In the genomic region with DNA sequence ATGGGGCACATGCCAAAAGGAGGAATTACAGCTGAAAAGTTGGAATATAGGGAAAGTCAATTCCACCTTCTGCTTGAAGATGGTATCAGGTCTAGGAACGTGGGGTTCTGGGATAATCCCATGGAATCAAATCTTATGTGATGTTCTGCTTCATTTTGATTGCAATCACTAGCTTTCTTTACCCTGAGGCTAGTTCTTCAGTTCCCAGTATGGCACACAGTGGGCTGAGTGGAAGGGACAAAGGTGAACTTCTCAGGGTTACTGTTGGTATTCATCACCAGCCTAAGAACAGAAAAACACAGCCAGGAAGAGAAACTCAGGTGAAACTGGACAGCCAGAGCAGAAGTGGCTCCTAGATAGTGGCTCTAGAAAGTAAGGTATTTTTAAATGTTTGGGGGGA, we compare ENCODE assay signal across 15 cellular contexts.
A peak's percentile ranks its signal among the peaks of the same experiment; 100 is the strongest.
DNase-seq lines count a peak whose midpoint lies in the region; ATAC-seq, FAIRE-seq and TF ChIP-seq lines count a peak whose summit lies in the region.
"Had no signal": no experiment of that assay in that cellular context is flagged by ENCODE, and none has a peak within 500 bp of the region (broad histone marks: within the 10 kb centered on the region; RNA-seq: fewer than 3 reads in every experiment).

No MANE protein-coding gene starts in this region.

- in situ Hi-C loops in Caki2 (cut with HindIII; ENCODE audit: low pct_unique_long_range_greater_than_20kb, low sequenced_read_pairs), result no loop called here

- no peaks in the 10 kb centered on the region for H3K36me3 Mint-ChIP-seq in astrocyte (ENCODE audit: low read depth, unreplicated experiment)
- no peaks in the 10 kb centered on the region for H3K36me3 Mint-ChIP-seq in activated T-helper 17 cell treated with anti-CD3 and anti-CD28 coated beads, Interleukin-2, amount 50 U/mL, for 72 hours (ENCODE audit: low read depth)
- H3K36me3 Mint-ChIP-seq in activated T-helper 2 cell treated with anti-CD3 and anti-CD28 coated beads, Interferon-gamma antibody, Interleukin-2, Interleukin-4, amounts not matched to agents 10 μg/mL and 5 μg/mL and 100 μg/mL, durations not matched to agents 14 hours and 24 hours and 36 hours (ENCODE audit: low read depth), result no peaks in the 10 kb centered on the region

- H3K4me2 ChIP-seq in astrocyte (ENCODE audit: low read length) (no peak overlapping the region), mesendoderm (ENCODE audit: low read length) (no peak overlapping the region)

- peaks cover 50% of the 10 kb centered on the region for H3K4me1 Mint-ChIP-seq in astrocyte (ENCODE audit: low read depth, unreplicated experiment)
- H3K4me1 Mint-ChIP-seq in activated T-helper 17 cell treated with anti-CD3 and anti-CD28 coated beads, Interleukin-2, amount 50 U/mL, for 72 hours, result peaks cover 14% of the 10 kb centered on the region
- peaks cover 14% of the 10 kb centered on the region for H3K4me1 Mint-ChIP-seq in activated T-helper 2 cell treated with anti-CD3 and anti-CD28 coated beads, Interferon-gamma antibody, Interleukin-2, Interleukin-4, amounts not matched to agents 10 μg/mL and 5 μg/mL and 100 μg/mL, durations not matched to agents 14 hours and 24 hours and 36 hours (ENCODE audit: low read depth)

- no peak overlapping the region for H4K8ac ChIP-seq in mesendoderm (ENCODE audit: low read depth, low read length)

- no peak overlapping the region for H2BK15ac ChIP-seq in mesendoderm (replicated peaks; ENCODE audit: low read depth)

- H3K27me3 Mint-ChIP-seq in astrocyte (ENCODE audit: low read depth, unreplicated experiment), result no peaks in the 10 kb centered on the region
- no peaks in the 10 kb centered on the region for H3K27me3 Mint-ChIP-seq in activated T-helper 17 cell treated with anti-CD3 and anti-CD28 coated beads, Interleukin-2, amount 50 U/mL, for 72 hours
- peaks cover 21% of the 10 kb centered on the region for H3K27me3 Mint-ChIP-seq in activated T-helper 2 cell treated with anti-CD3 and anti-CD28 coated beads, Interferon-gamma antibody, Interleukin-2, Interleukin-4, amounts not matched to agents 10 μg/mL and 5 μg/mL and 100 μg/mL, durations not matched to agents 14 hours and 24 hours and 36 hours (ENCODE audit: low read depth)

- peaks cover 27% of the 10 kb centered on the region for H3K4me1 ChIP-seq in astrocyte (ENCODE audit: insufficient read depth, low read length)
- no peaks in the 10 kb centered on the region for H3K4me1 ChIP-seq in mesendoderm (ENCODE audit: control insufficient read depth, low read depth, low read length)

- H3K27me3 ChIP-seq in astrocyte (ENCODE audit: insufficient read depth, low read length) (no peaks in the 10 kb centered on the region), mesendoderm (ENCODE audit: insufficient read depth, low read length, poor library complexity) (no peaks in the 10 kb centered on the region)

- no peak overlapping the region for H3K56ac ChIP-seq in mesendoderm (ENCODE audit: low read length)

- intact Hi-C loops in activated T-helper 2 cell treated with anti-CD3 and anti-CD28 coated beads, Interferon-gamma antibody, Interleukin-2, Interleukin-4, amounts not matched to agents 10 μg/mL and 5 μg/mL and 100 μg/mL, durations not matched to agents 14 hours and 24 hours and 36 hours (cut with micrococcal nuclease), result no loop called here

- no peak overlapping the region for H2BK5ac ChIP-seq in mesendoderm (ENCODE audit: low read length)

- TF ChIP-seq CTCF in astrocyte (IDR thresholded peaks at IDR 0.05; ENCODE audit: insufficient read depth, low read depth, low read length), result no peak

- H3K9me3 Mint-ChIP-seq in astrocyte (ENCODE audit: unreplicated experiment), result no peaks in the 10 kb centered on the region
- H3K9me3 Mint-ChIP-seq in activated T-helper 17 cell treated with anti-CD3 and anti-CD28 coated beads, Interleukin-2, amount 50 U/mL, for 72 hours, result no peaks in the 10 kb centered on the region
- H3K9me3 Mint-ChIP-seq in activated T-helper 2 cell treated with anti-CD3 and anti-CD28 coated beads, Interferon-gamma antibody, Interleukin-2, Interleukin-4, amounts not matched to agents 10 μg/mL and 5 μg/mL and 100 μg/mL, durations not matched to agents 14 hours and 24 hours and 36 hours, result no peaks in the 10 kb centered on the region
- H3K9me3 Mint-ChIP-seq: activated CD4-positive, alpha-beta T cell treated with anti-CD3 and anti-CD28 coated beads, Interleukin-2, amount 10 ng/mL, durations not matched to agents 7 days and 5 days had no signal

- FAIRE-seq in astrocyte (lab: Jason Lieb, UNC), result no peak
- FAIRE-seq: H1 had no signal

- no peak overlapping the region for H3K23ac ChIP-seq in mesendoderm (ENCODE audit: low read length)

- H3K79me1 ChIP-seq in mesendoderm (ENCODE audit: low read length), result no peaks in the 10 kb centered on the region

- H2BK120ac ChIP-seq in mesendoderm (ENCODE audit: low read depth, low read length), result no peak overlapping the region

- H3K36me3 ChIP-seq in astrocyte (ENCODE audit: insufficient read depth, low read length) (no peaks in the 10 kb centered on the region), mesendoderm (ENCODE audit: control insufficient read depth, insufficient read depth, low read length) (no peaks in the 10 kb centered on the region)

- no peak overlapping the region for H3K4ac ChIP-seq in mesendoderm (ENCODE audit: low read depth, low read length)

- H4K5ac ChIP-seq in mesendoderm (ENCODE audit: low read length), result no peak overlapping the region

- no peaks in the 10 kb centered on the region for H4K20me1 ChIP-seq in astrocyte (ENCODE audit: insufficient read depth, low read length)

- DNase-seq in A172 (ENCODE audit: low spot score) (peak; percentile 46), Caki2 (ENCODE audit: low read depth) (peak; percentile 36), astrocyte (ENCODE audit: low read depth) (no peak), mesendoderm (no peak), NCI-H82 (lab: John Stamatoyannopoulos, UW) (no peak)
- DNase-seq in activated T-helper 2 cell treated with anti-CD3 and anti-CD28 coated beads, Interferon-gamma antibody, Interleukin-2, Interleukin-4, amounts not matched to agents 10 μg/mL and 5 μg/mL and 100 μg/mL, durations not matched to agents 14 hours and 24 hours and 36 hours (ENCODE audit: low spot score), result no peak
- no peak for DNase-seq in activated naive CD4-positive, alpha-beta T cell treated with anti-CD3 and anti-CD28 coated beads, Interleukin-2, amount 50 U/mL, for 16 hours
- DNase-seq: activated CD4-positive, alpha-beta T cell treated with anti-CD3 and anti-CD28 coated beads, Interleukin-2, amount 10 ng/mL, durations not matched to agents 7 days and 5 days; activated T-cell treated with anti-CD3 and anti-CD28 coated beads, Interleukin-2, amount 50 U/mL, for 1 hour; caudate nucleus; effector CD4-positive, alpha-beta T cell; hippocampal formation; NCI-H1105 had no signal

- no CpG with 5 or more reads among the region's 1 CpG for WGBS in mesendoderm (ENCODE audit: extremely low coverage, insufficient coverage, low lambda C conversion rate)

- H3K27ac ChIP-seq in astrocyte (ENCODE audit: low read depth, low read length), result peak overlapping the region; percentile 88
- no peak overlapping the region for H3K27ac ChIP-seq in mesendoderm (ENCODE audit: low read depth, low read length)

- no peak overlapping the region for H3K4me3 Mint-ChIP-seq in astrocyte (ENCODE audit: unreplicated experiment)
- no peak overlapping the region for H3K4me3 Mint-ChIP-seq in activated T-helper 17 cell treated with anti-CD3 and anti-CD28 coated beads, Interleukin-2, amount 50 U/mL, for 72 hours
- H3K4me3 Mint-ChIP-seq in activated T-helper 2 cell treated with anti-CD3 and anti-CD28 coated beads, Interferon-gamma antibody, Interleukin-2, Interleukin-4, amounts not matched to agents 10 μg/mL and 5 μg/mL and 100 μg/mL, durations not matched to agents 14 hours and 24 hours and 36 hours (ENCODE audit: low read depth), result no peak overlapping the region
- H3K4me3 Mint-ChIP-seq: activated CD4-positive, alpha-beta T cell treated with anti-CD3 and anti-CD28 coated beads, Interleukin-2, amount 10 ng/mL, durations not matched to agents 7 days and 5 days had no signal

- peak overlapping the region; percentile 31 for H3K18ac ChIP-seq in mesendoderm (ENCODE audit: low read length)

- peak overlapping the region; percentile 99 for H3K27ac Mint-ChIP-seq in astrocyte (ENCODE audit: unreplicated experiment)
- no peak overlapping the region for H3K27ac Mint-ChIP-seq in activated T-helper 17 cell treated with anti-CD3 and anti-CD28 coated beads, Interleukin-2, amount 50 U/mL, for 72 hours
- H3K27ac Mint-ChIP-seq in activated T-helper 2 cell treated with anti-CD3 and anti-CD28 coated beads, Interferon-gamma antibody, Interleukin-2, Interleukin-4, amounts not matched to agents 10 μg/mL and 5 μg/mL and 100 μg/mL, durations not matched to agents 14 hours and 24 hours and 36 hours, result no peak overlapping the region
- H3K27ac Mint-ChIP-seq: activated CD4-positive, alpha-beta T cell treated with anti-CD3 and anti-CD28 coated beads, Interleukin-2, amount 10 ng/mL, durations not matched to agents 7 days and 5 days had no signal

- no peak overlapping the region for H2AFZ ChIP-seq in astrocyte (ENCODE audit: low read depth, low read length)

- H3K9ac ChIP-seq in astrocyte (ENCODE audit: low read length) (no peak overlapping the region), mesendoderm (ENCODE audit: low read length) (no peak overlapping the region)

- no peaks in the 10 kb centered on the region for H3K9me3 ChIP-seq in astrocyte (ENCODE audit: insufficient read depth, low read depth, low read length)

- no peak overlapping the region for H2AK5ac ChIP-seq in mesendoderm (ENCODE audit: low read length)

- no peaks in the 10 kb centered on the region for H3K79me2 ChIP-seq in astrocyte (ENCODE audit: insufficient read depth, low read length)
- no peaks in the 10 kb centered on the region for H3K79me2 ChIP-seq in mesendoderm (ENCODE audit: control insufficient read depth, insufficient read depth, low read length)

- H3K4me3 ChIP-seq in astrocyte (ENCODE audit: insufficient read depth, low read depth, low read length) (no peak overlapping the region), mesendoderm (ENCODE audit: low read length) (no peak overlapping the region)

- no peak for ATAC-seq in activated T-helper 17 cell treated with anti-CD3 and anti-CD28 coated beads, Interleukin-2, amount 50 U/mL, for 72 hours (replicated peaks)

Comparison
In these comparisons a context has a peak if more than half of its experiments do, and no peak if none do; other contexts are left out.
1. DNase-seq: peak in A172 (single experiment) and Caki2 (single experiment); none in astrocyte (single experiment), mesendoderm (single experiment), activated T-helper 2 cell treated with anti-CD3 and anti-CD28 coated beads, Interferon-gamma antibody, Interleukin-2, Interleukin-4, amounts not matched to agents 10 μg/mL and 5 μg/mL and 100 μg/mL, durations not matched to agents 14 hours and 24 hours and 36 hours (single experiment), activated naive CD4-positive, alpha-beta T cell treated with anti-CD3 and anti-CD28 coated beads, Interleukin-2, amount 50 U/mL, for 16 hours (single experiment) and NCI-H82 (single experiment).